In genomic region chr1:1553821-1554494, GRCh38 we compare ENCODE assay signal across 19 cellular contexts. TPM values are rescaled to one million over a fixed set of nuclear protein-coding genes. Genes with fewer than 3 reads are reported as not detected.
A peak's percentile ranks its signal among the peaks of the same experiment; 100 is the strongest.
DNase-seq lines count a peak whose midpoint lies in the region; ATAC-seq and TF ChIP-seq lines count a peak whose summit lies in the region.
"Had no signal": no experiment of that assay in that cellular context is flagged by ENCODE, and none has a peak within 500 bp of the region (broad histone marks: within the 10 kb centered on the region; RNA-seq: fewer than 3 reads in every experiment).

No MANE protein-coding gene starts in this region.

- ATAC-seq in activated naive CD8-positive, alpha-beta T cell treated with anti-CD3 and anti-CD28 coated beads, Interleukin-2, amount 10 ng/mL, durations not matched to agents 7 days and 5 days (ENCODE audit: low read depth) = no peak
- no peak for ATAC-seq in central memory CD8-positive, alpha-beta T cell (replicated peaks; ENCODE audit: extremely low read depth, poor library complexity, severe bottlenecking)
- no peak for ATAC-seq in stimulated activated naive B cell treated with anti-CD40 and anti-IgM and Interleukin-4, amounts not matched to agents 10 μg/mL and 1 μg/mL and 100 μg/mL, for 72 hours (replicated peaks)
- ATAC-seq in GM21723 (IDR thresholded peaks at IDR 0.05; ENCODE audit: unreplicated experiment) = no peak
- ATAC-seq: CD8-positive, alpha-beta T cell; GM12878 had no signal

- no peak for TF ChIP-seq CTCF in neural crest cell (conservative IDR thresholded peaks at IDR 0.05)

- no peaks in the 10 kb centered on the region for H3K36me3 Mint-ChIP-seq in activated naive CD8-positive, alpha-beta T cell treated with anti-CD3 and anti-CD28 coated beads, Interleukin-2, amount 10 ng/mL, durations not matched to agents 7 days and 5 days
- peaks cover 2% of the 10 kb centered on the region for H3K36me3 Mint-ChIP-seq in activated naive CD8-positive, alpha-beta T cell treated with anti-CD3 and anti-CD28 coated beads for 36 hours
- peaks cover 4% of the 10 kb centered on the region for H3K36me3 Mint-ChIP-seq in central memory CD8-positive, alpha-beta T cell (ENCODE audit: insufficient read depth)
- H3K36me3 Mint-ChIP-seq in neural crest cell (ENCODE audit: low read depth) = no peaks in the 10 kb centered on the region
- peaks cover 9 to 20% of the 10 kb centered on the region in 2 donors for H3K36me3 Mint-ChIP-seq in stimulated activated naive B cell treated with anti-CD40 and anti-IgM and Interleukin-4, amounts not matched to agents 10 μg/mL and 1 μg/mL and 100 μg/mL, for 72 hours
- H3K36me3 Mint-ChIP-seq: CD8-positive, alpha-beta T cell had no signal

- POLR2A ChIA-PET in activated naive CD8-positive, alpha-beta T cell treated with anti-CD3 and anti-CD28 coated beads, Interleukin-2, amount 10 ng/mL, durations not matched to agents 7 days and 5 days (lab: Charles Lee) = no interaction called here

- no peak overlapping the region for H3K4me3 ChIP-seq in HAP-1
- H3K4me3 ChIP-seq: GM12878 had no signal

- no peaks in the 10 kb centered on the region for H3K4me1 ChIP-seq in HAP-1

- no peaks in the 10 kb centered on the region for H3K27me3 Mint-ChIP-seq in activated naive CD8-positive, alpha-beta T cell treated with anti-CD3 and anti-CD28 coated beads, Interleukin-2, amount 10 ng/mL, durations not matched to agents 7 days and 5 days
- H3K27me3 Mint-ChIP-seq in activated naive CD8-positive, alpha-beta T cell treated with anti-CD3 and anti-CD28 coated beads for 36 hours = no peaks in the 10 kb centered on the region
- H3K27me3 Mint-ChIP-seq in central memory CD8-positive, alpha-beta T cell = no peaks in the 10 kb centered on the region
- peaks cover 6% of the 10 kb centered on the region for H3K27me3 Mint-ChIP-seq in neural crest cell (ENCODE audit: low read depth)
- H3K27me3 Mint-ChIP-seq in stimulated activated naive B cell treated with anti-CD40 and anti-IgM and Interleukin-4, amounts not matched to agents 10 μg/mL and 1 μg/mL and 100 μg/mL, for 72 hours = no peaks in the 10 kb centered on the region

- H3K4me3 Mint-ChIP-seq in activated naive CD8-positive, alpha-beta T cell treated with anti-CD3 and anti-CD28 coated beads, Interleukin-2, amount 10 ng/mL, durations not matched to agents 7 days and 5 days = no peak overlapping the region
- no peak overlapping the region for H3K4me3 Mint-ChIP-seq in activated naive CD8-positive, alpha-beta T cell treated with anti-CD3 and anti-CD28 coated beads for 36 hours
- no peak overlapping the region for H3K4me3 Mint-ChIP-seq in central memory CD8-positive, alpha-beta T cell
- H3K4me3 Mint-ChIP-seq in neural crest cell = no peak overlapping the region
- no peak overlapping the region for H3K4me3 Mint-ChIP-seq in stimulated activated naive B cell treated with anti-CD40 and anti-IgM and Interleukin-4, amounts not matched to agents 10 μg/mL and 1 μg/mL and 100 μg/mL, for 72 hours
- H3K4me3 Mint-ChIP-seq: CD8-positive, alpha-beta T cell had no signal

- H3K9me3 ChIP-seq in HAP-1 = no peaks in the 10 kb centered on the region

- peak overlapping the region; percentile 36 for H3K27ac Mint-ChIP-seq in activated naive CD8-positive, alpha-beta T cell treated with anti-CD3 and anti-CD28 coated beads, Interleukin-2, amount 10 ng/mL, durations not matched to agents 7 days and 5 days
- no peak overlapping the region for H3K27ac Mint-ChIP-seq in activated naive CD8-positive, alpha-beta T cell treated with anti-CD3 and anti-CD28 coated beads for 36 hours
- peak overlapping the region; percentile 71 for H3K27ac Mint-ChIP-seq in central memory CD8-positive, alpha-beta T cell (ENCODE audit: low read depth)
- peak overlapping the region; percentile 93 for H3K27ac Mint-ChIP-seq in neural crest cell (ENCODE audit: unreplicated experiment)
- H3K27ac Mint-ChIP-seq in stimulated activated naive B cell treated with anti-CD40 and anti-IgM and Interleukin-4, amounts not matched to agents 10 μg/mL and 1 μg/mL and 100 μg/mL, for 72 hours = peak overlapping the region; percentile 76
- H3K27ac Mint-ChIP-seq: CD8-positive, alpha-beta T cell had no signal

- DNase-seq in activated naive CD8-positive, alpha-beta T cell treated with anti-CD3 and anti-CD28 coated beads, Interleukin-2, amount 10 ng/mL, durations not matched to agents 7 days and 5 days = no peak
- DNase-seq in activated naive CD8-positive, alpha-beta T cell treated with anti-CD3 and anti-CD28 coated beads for 36 hours = no peak
- no peak for DNase-seq in central memory CD8-positive, alpha-beta T cell (ENCODE audit: low spot score in 2 of 2)
- DNase-seq in neural crest cell (ENCODE audit: low read depth, low spot score) (no peak), HAP-1 (ENCODE audit: low spot score in 2 of 2) (no peak)
- DNase-seq in stimulated activated naive B cell treated with anti-CD40 and anti-IgM and Interleukin-4, amounts not matched to agents 10 μg/mL and 1 μg/mL and 100 μg/mL, for 72 hours = no peak
- no peak for DNase-seq in effector CD4-positive, alpha-beta T cell
- DNase-seq: CD8-positive, alpha-beta T cell; Karpas-422; NCI-H1417 treated with DMSO at 0.1 percent for 48 hours; NCI-H187 treated with DMSO at 0.1 percent for 48 hours; NCI-H2227 treated with DMSO at 0.1 percent for 48 hours; NCI-H510A treated with DMSO at 0.1 percent for 48 hours; NCI-H82; RPMI8226; SIG-M5 had no signal

- in situ Hi-C loops in HAP-1 (cut with MboI; ENCODE audit: low sequenced_read_pairs) = no loop called here

- H3K4me1 Mint-ChIP-seq in activated naive CD8-positive, alpha-beta T cell treated with anti-CD3 and anti-CD28 coated beads, Interleukin-2, amount 10 ng/mL, durations not matched to agents 7 days and 5 days = peaks cover 2% of the 10 kb centered on the region
- peaks cover 2% of the 10 kb centered on the region for H3K4me1 Mint-ChIP-seq in activated naive CD8-positive, alpha-beta T cell treated with anti-CD3 and anti-CD28 coated beads for 36 hours
- H3K4me1 Mint-ChIP-seq in central memory CD8-positive, alpha-beta T cell = peaks cover 21% of the 10 kb centered on the region
- peaks cover 16% of the 10 kb centered on the region for H3K4me1 Mint-ChIP-seq in neural crest cell
- H3K4me1 Mint-ChIP-seq in stimulated activated naive B cell treated with anti-CD40 and anti-IgM and Interleukin-4, amounts not matched to agents 10 μg/mL and 1 μg/mL and 100 μg/mL, for 72 hours = peaks cover 7 to 36% of the 10 kb centered on the region in 2 donors

- peaks cover under 1% of the 10 kb centered on the region; the same call in 1 of the 2 replicates for H3K36me3 ChIP-seq in HAP-1 (replicated peaks)

- no peaks in the 10 kb centered on the region for H3K27me3 ChIP-seq in HAP-1 (ENCODE audit: low read depth)

- no peaks in the 10 kb centered on the region for H3K9me3 Mint-ChIP-seq in activated naive CD8-positive, alpha-beta T cell treated with anti-CD3 and anti-CD28 coated beads, Interleukin-2, amount 10 ng/mL, durations not matched to agents 7 days and 5 days
- no peaks in the 10 kb centered on the region for H3K9me3 Mint-ChIP-seq in activated naive CD8-positive, alpha-beta T cell treated with anti-CD3 and anti-CD28 coated beads for 36 hours
- no peaks in the 10 kb centered on the region for H3K9me3 Mint-ChIP-seq in central memory CD8-positive, alpha-beta T cell
- H3K9me3 Mint-ChIP-seq in neural crest cell = no peaks in the 10 kb centered on the region
- no peaks in the 10 kb centered on the region for H3K9me3 Mint-ChIP-seq in stimulated activated naive B cell treated with anti-CD40 and anti-IgM and Interleukin-4, amounts not matched to agents 10 μg/mL and 1 μg/mL and 100 μg/mL, for 72 hours
- H3K9me3 Mint-ChIP-seq: CD8-positive, alpha-beta T cell had no signal

RNA-seq across cellular contexts. Expression of gene TMEM240, which starts 13.5 kb away (rescaled TPM):
- total RNA-seq in activated naive CD8-positive, alpha-beta T cell treated with anti-CD3 and anti-CD28 coated beads, Interleukin-2, amount 10 ng/mL, durations not matched to agents 7 days and 5 days = 1 to 10 TPM; 1.2 to 1.9 TPM
- total RNA-seq in activated naive CD8-positive, alpha-beta T cell treated with anti-CD3 and anti-CD28 coated beads for 36 hours = under 1 TPM in 1 of 2 experiments, not detected in 1; 0.88 TPM
- 13.4 and 16.9 TPM in 2 replicates for total RNA-seq in neural crest cell

RNA-seq across cellular contexts. Expression of gene SSU72, which starts 20.7 kb away (rescaled TPM):
- total RNA-seq in activated naive CD8-positive, alpha-beta T cell treated with anti-CD3 and anti-CD28 coated beads, Interleukin-2, amount 10 ng/mL, durations not matched to agents 7 days and 5 days = 100 to 1,000 TPM; 118 TPM
- total RNA-seq in activated naive CD8-positive, alpha-beta T cell treated with anti-CD3 and anti-CD28 coated beads for 36 hours = 100 to 1,000 TPM; 124 to 131 TPM
- total RNA-seq in neural crest cell = 132 and 134 TPM in 2 replicates

RNA-seq across cellular contexts. Expression of gene ATAD3A, which starts 42.0 kb away (rescaled TPM):
- 10 to 100 TPM; 32.6 to 33.6 TPM for total RNA-seq in activated naive CD8-positive, alpha-beta T cell treated with anti-CD3 and anti-CD28 coated beads, Interleukin-2, amount 10 ng/mL, durations not matched to agents 7 days and 5 days
- total RNA-seq in activated naive CD8-positive, alpha-beta T cell treated with anti-CD3 and anti-CD28 coated beads for 36 hours = 10 to 100 TPM; 87.9 to 89.2 TPM
- total RNA-seq in neural crest cell = 54.4 and 58.0 TPM in 2 replicates

RNA-seq across cellular contexts. Expression of gene FNDC10, which starts 46.0 kb away (rescaled TPM):
- total RNA-seq in activated naive CD8-positive, alpha-beta T cell treated with anti-CD3 and anti-CD28 coated beads, Interleukin-2, amount 10 ng/mL, durations not matched to agents 7 days and 5 days = 1 to 10 TPM; 4.4 to 4.6 TPM
- 1 to 10 TPM; 2.9 to 3.3 TPM for total RNA-seq in activated naive CD8-positive, alpha-beta T cell treated with anti-CD3 and anti-CD28 coated beads for 36 hours
- total RNA-seq in neural crest cell = 14.3 and 14.5 TPM in 2 replicates
- total RNA-seq: HT-29 had no signal
